Comparison of ENCODE assay signal across 1 cellular context in genomic region chr22:42938449-42938848, GRCh38.
TF ChIP-seq lines count a peak whose summit lies in the region.

No MANE protein-coding gene starts in this region.

TF ChIP-seq in H1, 55 proteins besides CTCF, POLR2A, EP300 and RAD21 (continued from another document):
- TF ChIP-seq CHD7 (IDR thresholded peaks at IDR 0.05; ENCODE audit: insufficient replicate concordance, low read length), result no peak
- TF ChIP-seq YY1 (IDR thresholded peaks at IDR 0.05; ENCODE audit: low read depth, low read length), result no peak
- no peak for TF ChIP-seq TAF7 (optimal IDR thresholded peaks at IDR 0.05; ENCODE audit: borderline replicate concordance, low read depth, low read length)
- no peak for TF ChIP-seq PHF8 (conservative IDR thresholded peaks at IDR 0.05; ENCODE audit: low read depth, low read length)
- no peak for TF ChIP-seq CHD2 (IDR thresholded peaks at IDR 0.05; ENCODE audit: low read length)
- TF ChIP-seq E2F6 (IDR thresholded peaks at IDR 0.05), result no peak
- no peak for TF ChIP-seq CREB1 (IDR thresholded peaks at IDR 0.05)
- TF ChIP-seq JUN (IDR thresholded peaks at IDR 0.05; ENCODE audit: low read depth, low read length), result no peak
- no peak for TF ChIP-seq POLR2AphosphoS5 (IDR thresholded peaks at IDR 0.05; ENCODE audit: low read depth, low read length)
- no peak for TF ChIP-seq SAP30 (IDR thresholded peaks at IDR 0.05; ENCODE audit: insufficient read depth, insufficient replicate concordance, low read length)
- TF ChIP-seq FOSL1 (IDR thresholded peaks at IDR 0.05; ENCODE audit: insufficient read depth, low read depth, low read length), result no peak
- TF ChIP-seq SUZ12 (IDR thresholded peaks at IDR 0.05; ENCODE audit: low read length), result no peak
- no peak for TF ChIP-seq TBP (IDR thresholded peaks at IDR 0.05; ENCODE audit: low read depth, low read length)
- no peak for TF ChIP-seq SIX5 (IDR thresholded peaks at IDR 0.05; ENCODE audit: low read depth, low read length)
- TF ChIP-seq HDAC2 (IDR thresholded peaks at IDR 0.05; ENCODE audit: borderline replicate concordance in 1 of 2, low read depth in 2 of 2, low read length in 2 of 2), result no peak
- no peak for TF ChIP-seq SIN3A (conservative IDR thresholded peaks at IDR 0.05 in 1 of 2, IDR thresholded peaks at IDR 0.05 in 1 of 2; ENCODE audit: low read depth in 1 of 2, low read length in 2 of 2)
